ENCODE assay signal across 18 cellular contexts in the genomic region with DNA sequence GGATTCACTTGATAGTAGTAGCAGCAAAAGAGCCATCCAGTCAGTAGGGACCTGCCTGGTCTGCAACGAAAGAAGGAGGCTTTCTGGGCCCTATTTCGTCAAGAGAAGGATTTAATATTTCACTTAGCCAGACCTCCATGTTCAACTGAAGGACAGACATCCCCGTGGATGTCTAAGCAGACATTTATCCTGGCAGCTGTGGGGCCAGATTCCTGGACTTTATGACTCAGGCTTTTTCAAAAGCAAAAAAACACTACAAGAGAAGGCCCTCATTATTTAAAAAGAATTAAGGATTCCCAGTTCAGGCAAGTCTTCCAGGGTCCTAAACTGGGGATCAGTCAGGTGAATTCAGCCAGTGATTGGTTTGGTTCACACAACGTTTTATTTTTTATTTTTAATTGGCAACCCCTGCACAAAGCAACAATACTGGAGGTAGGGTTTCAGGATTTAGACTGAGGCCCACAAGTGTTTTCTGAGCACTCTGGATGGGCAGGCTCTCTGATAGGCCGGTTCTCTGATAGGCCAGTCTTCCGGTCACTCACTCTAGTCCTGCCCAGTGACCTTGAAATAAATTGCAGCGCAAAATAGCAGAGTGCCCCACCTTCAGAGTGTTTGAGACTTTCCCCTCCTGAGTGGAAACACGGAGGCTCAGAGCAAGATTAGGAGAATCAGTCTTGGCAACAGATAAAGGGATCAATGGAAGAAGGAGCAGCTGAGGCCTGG.
A peak's percentile ranks its signal among the peaks of the same experiment; 100 is the strongest.
DNase-seq lines count a peak whose midpoint lies in the region; ATAC-seq and TF ChIP-seq lines count a peak whose summit lies in the region.
"Had no signal": no experiment of that assay in that cellular context is flagged by ENCODE, and none has a peak within 500 bp of the region (broad histone marks: within the 10 kb centered on the region; RNA-seq: fewer than 3 reads in every experiment).

No MANE protein-coding gene starts in this region.

- H3K4me3 ChIP-seq in fibroblast of pulmonary artery (replicated peaks; ENCODE audit: low read depth, low read length), result no peak overlapping the region
- no peak overlapping the region for H3K4me3 ChIP-seq in trophoblast cell (ENCODE audit: low read depth, low read length)
- H3K4me3 ChIP-seq: lung had no signal

- H3K9me3 ChIP-seq in trophoblast cell (ENCODE audit: insufficient read depth, low read depth, low read length), result no peaks in the 10 kb centered on the region
- H3K9me3 ChIP-seq: SK-N-SH had no signal

- H3K27ac Mint-ChIP-seq in WTC11, result peak overlapping the region; percentile 38; the same call in 1 of the 2 replicates
- H3K27ac Mint-ChIP-seq in CD14-positive monocyte, result no peak overlapping the region
- H3K27ac Mint-ChIP-seq: activated naive CD4-positive, alpha-beta T cell treated with anti-CD3 and anti-CD28 coated beads, Interleukin-2, amount 50 U/mL, for 24 hours had no signal

- H2BK120ac ChIP-seq in trophoblast cell (ENCODE audit: insufficient read depth, low read length, poor library complexity), result no peak overlapping the region

- POLR2A ChIA-PET in WTC11 (lab: Charles Lee), result interaction anchor here (0.6 to 2.0 kb wide), 3 partner anchors 122 to 323 kb away, joined by 3 to 4 read pairs (median 3); no protein-coding TSS in a partner anchor

- no peaks in the 10 kb centered on the region for H3K79me2 ChIP-seq in trophoblast cell (ENCODE audit: control insufficient read depth, insufficient read depth, low read length, poor library complexity)
- H3K79me2 ChIP-seq: parathyroid adenoma had no signal

- H3K36me3 ChIP-seq in trophoblast cell (ENCODE audit: control insufficient read depth in 1 of 2, insufficient read depth in 2 of 2, low read length in 2 of 2), result no peaks in the 10 kb centered on the region

- intact Hi-C loops in CD14-positive monocyte (cut with micrococcal nuclease) (no loop called here), cardiac septum (cut with DNase I) (no loop called here)

- no peak overlapping the region for H4K12ac ChIP-seq in trophoblast cell (ENCODE audit: low read depth, low read length)

- H3K4me3 Mint-ChIP-seq in WTC11 (no peak overlapping the region), CD14-positive monocyte (no peak overlapping the region)
- H3K4me3 Mint-ChIP-seq: activated naive CD4-positive, alpha-beta T cell treated with anti-CD3 and anti-CD28 coated beads, Interleukin-2, amount 50 U/mL, for 24 hours; effector memory CD8-positive, alpha-beta T cell had no signal

- H3K4me1 Mint-ChIP-seq in WTC11 (peaks cover 7% of the 10 kb centered on the region), CD14-positive monocyte (no peaks in the 10 kb centered on the region)

- ATAC-seq in WTC11 (peak; percentile 60), GM18505 (IDR thresholded peaks at IDR 0.05; ENCODE audit: unreplicated experiment) (no peak)
- ATAC-seq: effector memory CD8-positive, alpha-beta T cell; stimulated activated naive CD8-positive, alpha-beta T cell treated with anti-CD3 and anti-CD28 coated beads, Interleukin-15, Interleukin-2, amounts not matched to agents 100 U/mL and 50 U/mL, for 24 hours had no signal

- H3K27me3 Mint-ChIP-seq in WTC11 (ENCODE audit: low read depth) (no peaks in the 10 kb centered on the region), CD14-positive monocyte (ENCODE audit: low read depth in 3 of 3) (peaks cover 0 to under 1% (median 0%) of the 10 kb centered on the region in 3 donors)
- H3K27me3 Mint-ChIP-seq: activated naive CD4-positive, alpha-beta T cell treated with anti-CD3 and anti-CD28 coated beads, Interleukin-2, amount 50 U/mL, for 24 hours; effector memory CD8-positive, alpha-beta T cell had no signal

- H3K36me3 Mint-ChIP-seq in WTC11 (no peaks in the 10 kb centered on the region), CD14-positive monocyte (no peaks in the 10 kb centered on the region)
- H3K36me3 Mint-ChIP-seq: activated naive CD4-positive, alpha-beta T cell treated with anti-CD3 and anti-CD28 coated beads, Interleukin-2, amount 50 U/mL, for 24 hours had no signal

- no peaks in the 10 kb centered on the region for H3K4me1 ChIP-seq in trophoblast cell (ENCODE audit: control insufficient read depth in 1 of 2, insufficient read depth in 2 of 2, low read length in 2 of 2)
- H3K4me1 ChIP-seq: parathyroid adenoma had no signal

- no peak overlapping the region for H3K4ac ChIP-seq in trophoblast cell (ENCODE audit: low read depth, low read length)

- H3K9ac ChIP-seq in trophoblast cell (ENCODE audit: low read length), result no peak overlapping the region
- H3K9ac ChIP-seq: parathyroid adenoma, SK-N-SH had no signal

- no peak overlapping the region for H4K8ac ChIP-seq in trophoblast cell (ENCODE audit: low read depth, low read length)

- H2BK5ac ChIP-seq in trophoblast cell (ENCODE audit: low read depth, low read length, poor library complexity), result no peak overlapping the region

- CTCF ChIA-PET in WTC11 (lab: Charles Lee), result no interaction called here

- H3K18ac ChIP-seq in trophoblast cell (ENCODE audit: low read length), result no peak overlapping the region

- no peak for TF ChIP-seq CTCF in WTC11 (IDR thresholded peaks at IDR 0.05)
- TF ChIP-seq CTCF in fibroblast of pulmonary artery (IDR thresholded peaks at IDR 0.05; ENCODE audit: low read length, missing control alignments), result no peak
- no peak for TF ChIP-seq CTCF in CD14-positive monocyte (IDR thresholded peaks at IDR 0.05)

- DNase-seq in HT-29 (ENCODE audit: low spot score), result peak; percentile 48
- no peak for DNase-seq in WTC11 (ENCODE audit: low spot score)
- peak; percentile 19 for DNase-seq in fibroblast of pulmonary artery (ENCODE audit: low read depth)
- DNase-seq in trophoblast cell, result peak in 1 of 2 donors; percentile 8
- no peak for DNase-seq in CD14-positive monocyte (ENCODE audit: low spot score)
- DNase-seq in cardiac septum (ENCODE audit: low spot score), result no peak
- DNase-seq in NCI-H1694 treated with DMSO at 0.1 percent for 48 hours (lab: John Stamatoyannopoulos, UW), result no peak
- DNase-seq: activated CD4-positive, alpha-beta T cell treated with anti-CD3 and anti-CD28 coated beads, Interleukin-2, amount 50 U/mL, for 1 hour; activated T-cell treated with anti-CD3 and anti-CD28 coated beads, Interleukin-2, amount 50 U/mL, for 1 hour; effector memory CD8-positive, alpha-beta T cell; NCI-H146; SK-N-SH; stimulated activated CD4-positive, alpha-beta T cell treated with anti-CD3 and anti-CD28 coated beads, Interleukin-12 subunit alpha, Interleukin-12 subunit beta, amount 100 ng/mL, for 4 hours; stimulated activated naive CD8-positive, alpha-beta T cell treated with anti-CD3 and anti-CD28 coated beads, Interleukin-15, Interleukin-2, amounts not matched to agents 100 U/mL and 50 U/mL, for 24 hours had no signal

- H3K9me3 Mint-ChIP-seq in WTC11 (peaks cover 6% of the 10 kb centered on the region; the same call in 1 of the 2 replicates), CD14-positive monocyte (peaks cover 0 to 4% (median 0%) of the 10 kb centered on the region in 7 donors)
- H3K9me3 Mint-ChIP-seq: activated naive CD4-positive, alpha-beta T cell treated with anti-CD3 and anti-CD28 coated beads, Interleukin-2, amount 50 U/mL, for 24 hours; effector memory CD8-positive, alpha-beta T cell had no signal

- H2BK12ac ChIP-seq in trophoblast cell (ENCODE audit: low read length), result peak overlapping the region; percentile 0

- no peak overlapping the region for H2AFZ ChIP-seq in trophoblast cell (ENCODE audit: insufficient read depth, low read length, poor library complexity)
- H2AFZ ChIP-seq: parathyroid adenoma had no signal

- no peak overlapping the region for H4K91ac ChIP-seq in trophoblast cell (ENCODE audit: low read depth, low read length)

- no peak overlapping the region for H2AK5ac ChIP-seq in trophoblast cell (ENCODE audit: low read length)

- H3K27ac ChIP-seq in trophoblast cell (ENCODE audit: low read depth, low read length), result no peak overlapping the region
- H3K27ac ChIP-seq: parathyroid adenoma had no signal

- TF ChIP-seq POLR2A in GM18505 (IDR thresholded peaks at IDR 0.05; ENCODE audit: borderline replicate concordance, extremely low read depth, insufficient read depth, insufficient read length), result no peak

- H3K79me1 ChIP-seq in trophoblast cell (ENCODE audit: low read length), result no peaks in the 10 kb centered on the region

- no peak overlapping the region for H3K23ac ChIP-seq in trophoblast cell (ENCODE audit: low read length)

- no CpG with 5 or more reads among the region's 8 CpGs for WGBS in trophoblast cell (ENCODE audit: extremely low coverage, insufficient coverage, insufficient read length)

- no peak overlapping the region for H3K4me2 ChIP-seq in trophoblast cell (ENCODE audit: low read length)
- H3K4me2 ChIP-seq: SK-N-SH had no signal

- H3K27me3 ChIP-seq in trophoblast cell (ENCODE audit: insufficient read depth, low read length), result no peaks in the 10 kb centered on the region

- H3K14ac ChIP-seq in trophoblast cell (ENCODE audit: low read length), result no peak overlapping the region

TF ChIP-seq in WTC11, 78 proteins besides CTCF, POLR2A, EP300 and RAD21:
- TF ChIP-seq, protein P1, sequence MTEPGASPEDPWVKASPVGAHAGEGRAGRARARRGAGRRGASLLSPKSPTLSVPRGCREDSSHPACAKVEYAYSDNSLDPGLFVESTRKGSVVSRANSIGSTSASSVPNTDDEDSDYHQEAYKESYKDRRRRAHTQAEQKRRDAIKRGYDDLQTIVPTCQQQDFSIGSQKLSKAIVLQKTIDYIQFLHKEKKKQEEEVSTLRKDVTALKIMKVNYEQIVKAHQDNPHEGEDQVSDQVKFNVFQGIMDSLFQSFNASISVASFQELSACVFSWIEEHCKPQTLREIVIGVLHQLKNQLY (CRISPR knock-in tag; IDR thresholded peaks at IDR 0.05), result no peak
- TF ChIP-seq, protein P2, sequence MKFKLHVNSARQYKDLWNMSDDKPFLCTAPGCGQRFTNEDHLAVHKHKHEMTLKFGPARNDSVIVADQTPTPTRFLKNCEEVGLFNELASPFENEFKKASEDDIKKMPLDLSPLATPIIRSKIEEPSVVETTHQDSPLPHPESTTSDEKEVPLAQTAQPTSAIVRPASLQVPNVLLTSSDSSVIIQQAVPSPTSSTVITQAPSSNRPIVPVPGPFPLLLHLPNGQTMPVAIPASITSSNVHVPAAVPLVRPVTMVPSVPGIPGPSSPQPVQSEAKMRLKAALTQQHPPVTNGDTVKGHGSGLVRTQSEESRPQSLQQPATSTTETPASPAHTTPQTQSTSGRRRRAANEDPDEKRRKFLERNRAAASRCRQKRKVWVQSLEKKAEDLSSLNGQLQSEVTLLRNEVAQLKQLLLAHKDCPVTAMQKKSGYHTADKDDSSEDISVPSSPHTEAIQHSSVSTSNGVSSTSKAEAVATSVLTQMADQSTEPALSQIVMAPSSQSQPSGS (CRISPR knock-in tag; IDR thresholded peaks at IDR 0.05; ENCODE audit: borderline replicate concordance, low read depth), result no peak
- TF ChIP-seq FOXJ3 (CRISPR knock-in tag; IDR thresholded peaks at IDR 0.05; ENCODE audit: borderline replicate concordance) (no peak), NR1H2 (CRISPR knock-in tag; IDR thresholded peaks at IDR 0.05) (no peak)

Comparison
In these comparisons a context has a peak if more than half of its experiments do, and no peak if none do; other contexts are left out.
1. DNase-seq: peak in HT-29 (single experiment) and fibroblast of pulmonary artery (single experiment); none in WTC11 (single experiment), CD14-positive monocyte (single experiment), cardiac septum (single experiment) and NCI-H1694 treated with DMSO at 0.1 percent for 48 hours (single experiment).